In the genomic region with DNA sequence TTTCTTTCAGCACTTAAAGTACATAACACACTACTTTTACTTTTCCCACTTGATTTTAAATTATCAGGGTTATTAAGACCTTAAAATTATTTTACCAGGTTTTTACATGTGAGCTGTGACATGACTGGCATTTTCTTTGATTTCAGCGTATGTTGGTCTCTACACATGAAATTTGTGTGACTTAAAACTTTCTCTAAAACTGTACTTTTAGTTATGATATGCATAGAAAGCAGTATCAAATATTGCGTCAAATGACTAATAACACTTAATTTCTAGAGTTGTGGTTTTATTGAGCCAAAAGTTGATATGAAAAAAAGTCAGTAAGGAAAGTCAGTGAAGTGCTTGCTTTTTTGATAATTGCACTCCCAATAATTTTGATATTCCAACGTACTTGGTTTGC, we compare ENCODE assay signal across 8 cellular contexts. TPM values are rescaled to one million over a fixed set of nuclear protein-coding genes. Genes with fewer than 3 reads are reported as not detected.
DNase-seq lines count a peak whose midpoint lies in the region; ATAC-seq and TF ChIP-seq lines count a peak whose summit lies in the region.
"Had no signal": no experiment of that assay in that cellular context is flagged by ENCODE, and none has a peak within 500 bp of the region (broad histone marks: within the 10 kb centered on the region; RNA-seq: fewer than 3 reads in every experiment).

No MANE protein-coding gene starts in this region.

- no peak overlapping the region for H3K18ac ChIP-seq in trophoblast cell (ENCODE audit: low read length)

- H3K27me3 Mint-ChIP-seq in WTC11 (ENCODE audit: low read depth) (no peaks in the 10 kb centered on the region), glutamatergic neuron (ENCODE audit: unreplicated experiment) (peaks cover 13% of the 10 kb centered on the region)

- H3K36me3 Mint-ChIP-seq in WTC11 (peaks cover 9% of the 10 kb centered on the region), glutamatergic neuron (ENCODE audit: unreplicated experiment) (peaks cover 5% of the 10 kb centered on the region)
- peaks cover 64% of the 10 kb centered on the region for H3K36me3 Mint-ChIP-seq in stimulated activated effector memory CD8-positive, alpha-beta T cell treated with anti-CD3 and anti-CD28 coated beads, Interleukin-12 subunit alpha, Interleukin-12 subunit beta, amount 100 ng/mL, for 72 hours

- no peak overlapping the region for H2AK5ac ChIP-seq in trophoblast cell (ENCODE audit: low read length)

- H2BK5ac ChIP-seq in trophoblast cell (ENCODE audit: low read depth, low read length, poor library complexity) = no peak overlapping the region

- H4K12ac ChIP-seq in trophoblast cell (ENCODE audit: low read depth, low read length) = no peak overlapping the region

- no peak overlapping the region for H2AFZ ChIP-seq in trophoblast cell (ENCODE audit: insufficient read depth, low read length, poor library complexity)

- H3K79me2 ChIP-seq in trophoblast cell (ENCODE audit: control insufficient read depth, insufficient read depth, low read length, poor library complexity) = peaks cover 24% of the 10 kb centered on the region

- H3K14ac ChIP-seq in trophoblast cell (ENCODE audit: low read length) = no peak overlapping the region

- POLR2A ChIA-PET in WTC11 (lab: Charles Lee) = no interaction called here

- H3K9me3 Mint-ChIP-seq in WTC11 = no peaks in the 10 kb centered on the region
- peaks cover 17% of the 10 kb centered on the region for H3K9me3 Mint-ChIP-seq in glutamatergic neuron (ENCODE audit: unreplicated experiment)
- no peaks in the 10 kb centered on the region for H3K9me3 Mint-ChIP-seq in stimulated activated effector memory CD8-positive, alpha-beta T cell treated with anti-CD3 and anti-CD28 coated beads, Interleukin-12 subunit alpha, Interleukin-12 subunit beta, amount 100 ng/mL, for 72 hours

- H3K9me3 ChIP-seq in trophoblast cell (ENCODE audit: insufficient read depth, low read depth, low read length) = no peaks in the 10 kb centered on the region

- DNase-seq in HFF-Myc (ENCODE audit: extremely low read depth, low read depth) (no peak), WTC11 (ENCODE audit: low spot score) (no peak), glutamatergic neuron (no peak), trophoblast cell (no peak), dedifferentiated amniotic fluid mesenchymal stem cell (ENCODE audit: extremely low spot score) (no peak)
- no peak for DNase-seq in stimulated activated effector memory CD8-positive, alpha-beta T cell treated with anti-CD3 and anti-CD28 coated beads, Interleukin-12 subunit alpha, Interleukin-12 subunit beta, amount 100 ng/mL, for 72 hours (ENCODE audit: low spot score in 2 of 2)
- DNase-seq: activated CD4-positive, CD25-positive, alpha-beta regulatory T cell had no signal

- no peak for ATAC-seq in WTC11
- no peak for ATAC-seq in stimulated activated effector memory CD8-positive, alpha-beta T cell treated with anti-CD3 and anti-CD28 coated beads, Interleukin-12 subunit alpha, Interleukin-12 subunit beta, amount 100 ng/mL, for 72 hours
- no peak for ATAC-seq in HG02588 (IDR thresholded peaks at IDR 0.05; ENCODE audit: unreplicated experiment)

- TF ChIP-seq CTCF in HFF-Myc (IDR thresholded peaks at IDR 0.05; ENCODE audit: low read depth, low read length, missing control alignments) (no peak), WTC11 (IDR thresholded peaks at IDR 0.05) (no peak), glutamatergic neuron (IDR thresholded peaks at IDR 0.05; ENCODE audit: partially characterized antibody, unreplicated experiment) (no peak)

- H3K27me3 ChIP-seq in trophoblast cell (ENCODE audit: insufficient read depth, low read length) = no peaks in the 10 kb centered on the region

- no peak overlapping the region for H3K4ac ChIP-seq in trophoblast cell (ENCODE audit: low read depth, low read length)

- CTCF ChIA-PET in WTC11 (lab: Charles Lee) = interaction anchor here (1.3 kb wide), 1 partner anchor 248 kb away, joined by 3 read pairs; no protein-coding TSS in a partner anchor

- H4K8ac ChIP-seq in trophoblast cell (ENCODE audit: low read depth, low read length) = no peak overlapping the region

- no peak overlapping the region for H2BK120ac ChIP-seq in trophoblast cell (ENCODE audit: insufficient read depth, low read length, poor library complexity)

- H4K91ac ChIP-seq in trophoblast cell (ENCODE audit: low read depth, low read length) = no peak overlapping the region

- H3K4me1 Mint-ChIP-seq in WTC11 (peaks cover 33% of the 10 kb centered on the region), glutamatergic neuron (ENCODE audit: low read depth, unreplicated experiment) (peaks cover 24% of the 10 kb centered on the region)
- peaks cover 36% of the 10 kb centered on the region for H3K4me1 Mint-ChIP-seq in stimulated activated effector memory CD8-positive, alpha-beta T cell treated with anti-CD3 and anti-CD28 coated beads, Interleukin-12 subunit alpha, Interleukin-12 subunit beta, amount 100 ng/mL, for 72 hours

- H3K79me1 ChIP-seq in trophoblast cell (ENCODE audit: low read length) = peaks cover 22% of the 10 kb centered on the region

- H3K4me3 ChIP-seq in HFF-Myc (replicated peaks; ENCODE audit: low read depth, low read length) = peak overlapping the region; percentile 83
- no peak overlapping the region for H3K4me3 ChIP-seq in trophoblast cell (ENCODE audit: low read depth, low read length)

- H2BK12ac ChIP-seq in trophoblast cell (ENCODE audit: low read length) = no peak overlapping the region

- H3K4me3 Mint-ChIP-seq in WTC11 = peak overlapping the region; percentile 93
- peak overlapping the region; percentile 100 for H3K4me3 Mint-ChIP-seq in glutamatergic neuron (ENCODE audit: unreplicated experiment)
- H3K4me3 Mint-ChIP-seq in stimulated activated effector memory CD8-positive, alpha-beta T cell treated with anti-CD3 and anti-CD28 coated beads, Interleukin-12 subunit alpha, Interleukin-12 subunit beta, amount 100 ng/mL, for 72 hours = peak overlapping the region; percentile 97

- H3K4me1 ChIP-seq in trophoblast cell (ENCODE audit: control insufficient read depth in 1 of 2, insufficient read depth in 2 of 2, low read length in 2 of 2) = no peaks in the 10 kb centered on the region

- no CpG with 5 or more reads among the region's 3 CpGs for WGBS in trophoblast cell (ENCODE audit: extremely low coverage, insufficient coverage, insufficient read length)

- H3K27ac ChIP-seq in trophoblast cell (ENCODE audit: low read depth, low read length) = no peak overlapping the region

- H3K23ac ChIP-seq in trophoblast cell (ENCODE audit: low read length) = no peak overlapping the region

- H3K9ac ChIP-seq in trophoblast cell (ENCODE audit: low read length) = no peak overlapping the region

- no peaks in the 10 kb centered on the region for H3K36me3 ChIP-seq in trophoblast cell (ENCODE audit: control insufficient read depth in 1 of 2, insufficient read depth in 2 of 2, low read length in 2 of 2)

- no peak overlapping the region for H3K4me2 ChIP-seq in trophoblast cell (ENCODE audit: low read length)

- H3K27ac Mint-ChIP-seq in WTC11 = peak overlapping the region; percentile 64
- no peak overlapping the region for H3K27ac Mint-ChIP-seq in glutamatergic neuron (ENCODE audit: unreplicated experiment)
- peak overlapping the region; percentile 16 for H3K27ac Mint-ChIP-seq in stimulated activated effector memory CD8-positive, alpha-beta T cell treated with anti-CD3 and anti-CD28 coated beads, Interleukin-12 subunit alpha, Interleukin-12 subunit beta, amount 100 ng/mL, for 72 hours

TF ChIP-seq in WTC11, 78 proteins besides CTCF, POLR2A, EP300 and RAD21 (continues in another document):
- TF ChIP-seq, protein P1, sequence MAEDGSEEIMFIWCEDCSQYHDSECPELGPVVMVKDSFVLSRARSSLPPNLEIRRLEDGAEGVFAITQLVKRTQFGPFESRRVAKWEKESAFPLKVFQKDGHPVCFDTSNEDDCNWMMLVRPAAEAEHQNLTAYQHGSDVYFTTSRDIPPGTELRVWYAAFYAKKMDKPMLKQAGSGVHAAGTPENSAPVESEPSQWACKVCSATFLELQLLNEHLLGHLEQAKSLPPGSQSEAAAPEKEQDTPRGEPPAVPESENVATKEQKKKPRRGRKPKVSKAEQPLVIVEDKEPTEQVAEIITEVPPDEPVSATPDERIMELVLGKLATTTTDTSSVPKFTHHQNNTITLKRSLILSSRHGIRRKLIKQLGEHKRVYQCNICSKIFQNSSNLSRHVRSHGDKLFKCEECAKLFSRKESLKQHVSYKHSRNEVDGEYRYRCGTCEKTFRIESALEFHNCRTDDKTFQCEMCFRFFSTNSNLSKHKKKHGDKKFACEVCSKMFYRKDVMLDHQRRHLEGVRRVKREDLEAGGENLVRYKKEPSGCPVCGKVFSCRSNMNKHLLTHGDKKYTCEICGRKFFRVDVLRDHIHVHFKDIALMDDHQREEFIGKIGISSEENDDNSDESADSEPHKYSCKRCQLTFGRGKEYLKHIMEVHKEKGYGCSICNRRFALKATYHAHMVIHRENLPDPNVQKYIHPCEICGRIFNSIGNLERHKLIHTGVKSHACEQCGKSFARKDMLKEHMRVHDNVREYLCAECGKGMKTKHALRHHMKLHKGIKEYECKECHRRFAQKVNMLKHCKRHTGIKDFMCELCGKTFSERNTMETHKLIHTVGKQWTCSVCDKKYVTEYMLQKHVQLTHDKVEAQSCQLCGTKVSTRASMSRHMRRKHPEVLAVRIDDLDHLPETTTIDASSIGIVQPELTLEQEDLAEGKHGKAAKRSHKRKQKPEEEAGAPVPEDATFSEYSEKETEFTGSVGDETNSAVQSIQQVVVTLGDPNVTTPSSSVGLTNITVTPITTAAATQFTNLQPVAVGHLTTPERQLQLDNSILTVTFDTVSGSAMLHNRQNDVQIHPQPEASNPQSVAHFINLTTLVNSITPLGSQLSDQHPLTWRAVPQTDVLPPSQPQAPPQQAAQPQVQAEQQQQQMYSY (CRISPR knock-in tag; IDR thresholded peaks at IDR 0.05) = no peak
- TF ChIP-seq, protein P2, sequence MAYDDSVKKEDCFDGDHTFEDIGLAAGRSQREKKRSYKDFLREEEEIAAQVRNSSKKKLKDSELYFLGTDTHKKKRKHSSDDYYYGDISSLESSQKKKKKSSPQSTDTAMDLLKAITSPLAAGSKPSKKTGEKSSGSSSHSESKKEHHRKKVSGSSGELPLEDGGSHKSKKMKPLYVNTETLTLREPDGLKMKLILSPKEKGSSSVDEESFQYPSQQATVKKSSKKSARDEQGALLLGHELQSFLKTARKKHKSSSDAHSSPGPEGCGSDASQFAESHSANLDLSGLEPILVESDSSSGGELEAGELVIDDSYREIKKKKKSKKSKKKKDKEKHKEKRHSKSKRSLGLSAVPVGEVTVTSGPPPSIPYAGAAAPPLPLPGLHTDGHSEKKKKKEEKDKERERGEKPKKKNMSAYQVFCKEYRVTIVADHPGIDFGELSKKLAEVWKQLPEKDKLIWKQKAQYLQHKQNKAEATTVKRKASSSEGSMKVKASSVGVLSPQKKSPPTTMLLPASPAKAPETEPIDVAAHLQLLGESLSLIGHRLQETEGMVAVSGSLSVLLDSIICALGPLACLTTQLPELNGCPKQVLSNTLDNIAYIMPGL (CRISPR knock-in tag; IDR thresholded peaks at IDR 0.05) = no peak

RNA-seq across cellular contexts. Expression of a gene that starts 3.1 kb away (rescaled TPM):
- 44.5 to 54.2 TPM (median 45.6 TPM) in 3 replicates for total RNA-seq in WTC11 (2021)
- total RNA-seq in glutamatergic neuron (ENCODE audit: unreplicated experiment) = 61.2 TPM
- 52.1 and 54.8 TPM in 2 replicates for polyA plus RNA-seq in trophoblast cell (2013)

RNA-seq across cellular contexts. Expression of a gene that starts 3.2 kb away (rescaled TPM):
- total RNA-seq in WTC11 (2021) (0.52 to 1.1 TPM (median 1.0 TPM) in 3 replicates), glutamatergic neuron (ENCODE audit: unreplicated experiment) (0.27 TPM)
- polyA plus RNA-seq in trophoblast cell (2013) = 0.42 and 0.49 TPM in 2 replicates

RNA-seq across cellular contexts. Expression of a gene that starts 48.5 kb away (rescaled TPM):
- total RNA-seq in WTC11 (2021) = 43.7 to 46.7 TPM (median 45.5 TPM) in 3 replicates
- 79.0 TPM for total RNA-seq in glutamatergic neuron (ENCODE audit: unreplicated experiment)
- polyA plus RNA-seq in trophoblast cell (2013) = 36.3 and 39.0 TPM in 2 replicates
